Comparison of ENCODE assay signal across 10 cellular contexts in genomic region chr22:46090051-46090591, GRCh38.
A peak's percentile ranks its signal among the peaks of the same experiment; 100 is the strongest.
DNase-seq lines count a peak whose midpoint lies in the region; ATAC-seq, FAIRE-seq and TF ChIP-seq lines count a peak whose summit lies in the region.
"Had no signal": no experiment of that assay in that cellular context is flagged by ENCODE, and none has a peak within 500 bp of the region (broad histone marks: within the 10 kb centered on the region; RNA-seq: fewer than 3 reads in every experiment).

No MANE protein-coding gene starts in this region.

- peak overlapping the region; percentile 99 to 100 for H3K27ac ChIP-seq in coronary artery
- H3K27ac ChIP-seq in lower lobe of right lung: peak overlapping the region; percentile 98
- peak overlapping the region; percentile 30 to 97 (median 97) for H3K27ac ChIP-seq in thyroid gland

- no peak for FAIRE-seq in urothelium cell line (lab: Jason Lieb, UNC)
- FAIRE-seq: endometrium had no signal

- WGBS in thyroid gland, 2 donors: 73 to 85% methylated on average over 15 to 22 of the region's 22 CpGs

- H3K27me3 ChIP-seq in lower lobe of right lung (ENCODE audit: low read depth): no peaks in the 10 kb centered on the region
- no peaks in the 10 kb centered on the region for H3K27me3 ChIP-seq in thyroid gland

- H3K4me1 ChIP-seq in lower lobe of right lung (peaks cover 100% of the 10 kb centered on the region), thyroid gland (peaks cover 35 to 91% of the 10 kb centered on the region in 2 donors)

- TF ChIP-seq POLR2A in thyroid gland (IDR thresholded peaks at IDR 0.05): no peak

- TF ChIP-seq CTCF in coronary artery (IDR thresholded peaks at IDR 0.05): no peak
- no peak for TF ChIP-seq CTCF in lower lobe of right lung (IDR thresholded peaks at IDR 0.05)
- TF ChIP-seq CTCF in thyroid gland (IDR thresholded peaks at IDR 0.05): no peak

- H3K36me3 ChIP-seq in lower lobe of right lung: peaks cover 78% of the 10 kb centered on the region
- peaks cover 0 to 2% of the 10 kb centered on the region in 2 donors for H3K36me3 ChIP-seq in thyroid gland

- H3K9me3 ChIP-seq in lower lobe of right lung (no peaks in the 10 kb centered on the region), thyroid gland (no peaks in the 10 kb centered on the region)

- H3K4me3 ChIP-seq in coronary artery (peak overlapping the region; percentile 96), lower lobe of right lung (peak overlapping the region; percentile 37), thyroid gland (replicated peaks in 1 of 3) (no peak overlapping the region)

- peak; percentile 37 for DNase-seq in DMS153 (lab: John Stamatoyannopoulos, UW)
- no peak for DNase-seq in DMS153 treated with DMSO at 0.1 percent for 48 hours (lab: John Stamatoyannopoulos, UW; ENCODE audit: unreplicated experiment)
- DNase-seq in coronary artery (ENCODE audit: low spot score): peak; percentile 76
- peak; percentile 47 for DNase-seq in lower lobe of right lung
- DNase-seq in thyroid gland: peak; percentile 30 to 32
- no peak for DNase-seq in activated CD8-positive, alpha-beta memory T cell treated with anti-CD3 and anti-CD28 coated beads, Interleukin-2, amount 50 U/mL, for 48 hours
- DNase-seq in pons (ENCODE audit: low spot score): no peak
- no peak for DNase-seq in urothelium cell line (ENCODE audit: low spot score)
- DNase-seq: 8988T had no signal

- intact Hi-C loops in lower lobe of right lung (cut with DNase I): no loop called here
- intact Hi-C loops in thyroid gland (cut with DNase I): no loop called here

- no peak for ATAC-seq in lower lobe of right lung

Comparison
In these comparisons a context has a peak if more than half of its experiments do, and no peak if none do; other contexts are left out.
1. DNase-seq: peak in DMS153 (single experiment), coronary artery (single experiment), lower lobe of right lung (single experiment) and thyroid gland (2 of 2); none in DMS153 treated with DMSO at 0.1 percent for 48 hours (single experiment), activated CD8-positive, alpha-beta memory T cell treated with anti-CD3 and anti-CD28 coated beads, Interleukin-2, amount 50 U/mL, for 48 hours (single experiment), pons (single experiment) and urothelium cell line (single experiment).
2. H3K4me3 ChIP-seq: peak in coronary artery (single experiment) and lower lobe of right lung (single experiment); none in thyroid gland (0 of 3).
3. Peak in every context shown above with its lines, with median percentiles within 50 percentile points of each other: H3K27ac ChIP-seq.